ENCODE assay signal across 6 cellular contexts in genomic region chr1:169266133-169266532, GRCh38.
"Had no signal": no experiment of that assay in that cellular context is flagged by ENCODE, and none has a peak within 500 bp of the region (broad histone marks: within the 10 kb centered on the region; RNA-seq: fewer than 3 reads in every experiment).

No MANE protein-coding gene starts in this region.

- H3K27ac ChIP-seq: HL-60 had no signal

- DNase-seq: IMR-90, KBM-7, KG1 had no signal

- H3K4me3 ChIP-seq: K562 had no signal

- FAIRE-seq: HTR-8/SVneo, K562 had no signal

- ATAC-seq: K562 had no signal
